Comparison of ENCODE assay signal across 8 cellular contexts in the genomic region with DNA sequence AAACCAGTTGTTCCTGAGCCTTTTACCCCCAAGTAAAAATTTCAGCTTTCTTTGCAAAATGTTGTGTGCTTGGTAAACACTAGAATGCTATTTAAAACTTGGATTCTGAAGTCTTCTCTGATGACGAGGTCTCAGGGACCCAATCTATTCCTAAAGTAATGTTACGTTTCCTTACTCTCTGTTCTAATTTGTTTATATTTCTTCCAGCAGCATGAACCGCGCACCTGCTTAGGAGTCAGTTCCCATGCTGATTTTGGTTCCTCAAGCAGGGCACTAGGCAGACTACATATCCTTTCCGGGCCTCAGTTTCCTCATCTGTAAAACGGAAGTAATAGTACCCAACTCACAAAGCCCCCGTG. TPM values are rescaled to one million over a fixed set of nuclear protein-coding genes. Genes with fewer than 3 reads are reported as not detected.
A peak's percentile ranks its signal among the peaks of the same experiment; 100 is the strongest.
DNase-seq lines count a peak whose midpoint lies in the region; ATAC-seq and TF ChIP-seq lines count a peak whose summit lies in the region.

No MANE protein-coding gene starts in this region.

- no peak for TF ChIP-seq CTCF in astrocyte of the cerebellum (IDR thresholded peaks at IDR 0.05; ENCODE audit: low read depth, low read length, missing control alignments)
- TF ChIP-seq CTCF in lower leg skin (IDR thresholded peaks at IDR 0.05), result no peak
- TF ChIP-seq CTCF in tibial nerve (IDR thresholded peaks at IDR 0.05), result no peak

- no peaks in the 10 kb centered on the region for H3K9me3 Mint-ChIP-seq in activated T-cell treated with anti-CD3 and anti-CD28 coated beads, Interleukin-2, amount 50 U/mL, for 72 hours

- H3K9me3 ChIP-seq in tibial nerve, result no peaks in the 10 kb centered on the region

- H3K27me3 ChIP-seq in tibial nerve, result no peaks in the 10 kb centered on the region

- in situ Hi-C loops in astrocyte of the cerebellum (cut with HindIII; ENCODE audit: low sequenced_read_pairs), result loop anchor here (10.0 kb wide), 1 partner anchor 192 kb away; no protein-coding TSS in a partner anchor

- H3K36me3 ChIP-seq in tibial nerve, result peaks cover 0 to 9% (median 0%) of the 10 kb centered on the region in 3 donors

- peak overlapping the region; percentile 87 for H3K27ac Mint-ChIP-seq in activated T-cell treated with anti-CD3 and anti-CD28 coated beads, Interleukin-2, amount 50 U/mL, for 72 hours

- TF ChIP-seq EP300 in tibial nerve (IDR thresholded peaks at IDR 0.05), result no peak

- peaks cover 0 to 49% (median 26%) of the 10 kb centered on the region in 4 donors for H3K4me1 ChIP-seq in tibial nerve

- H3K27ac ChIP-seq in tibial nerve, result peak overlapping the region; percentile 67 to 94 (median 86)

- no peak for DNase-seq in activated T-cell treated with anti-CD3 and anti-CD28 coated beads, Interleukin-2, amount 50 U/mL, for 72 hours
- DNase-seq in activated T-cell treated with anti-CD3 and anti-CD28 coated beads for 4 hours (no peak), astrocyte of the cerebellum (ENCODE audit: low read depth) (no peak), lower leg skin (ENCODE audit: low spot score in 2 of 2) (no peak), tibial nerve (ENCODE audit: low spot score in 2 of 2) (no peak), ureter (ENCODE audit: low spot score) (no peak), HPDE6-E6E7 (ENCODE audit: extremely low spot score) (no peak)
- no peak for DNase-seq in effector CD4-positive, alpha-beta T cell

- 33% methylated on average over 7 of the region's 7 CpGs for WGBS in lower leg skin, 2 donors
- 49 to 52% methylated on average over 7 of the region's 7 CpGs for WGBS in tibial nerve, 2 donors

- H3K27me3 Mint-ChIP-seq in activated T-cell treated with anti-CD3 and anti-CD28 coated beads, Interleukin-2, amount 50 U/mL, for 72 hours (ENCODE audit: low read depth), result no peaks in the 10 kb centered on the region

- H3K4me3 ChIP-seq in astrocyte of the cerebellum (ENCODE audit: low read depth, low read length) (peak overlapping the region; percentile 71), lower leg skin (ENCODE audit: low read depth, poor library complexity, severe bottlenecking) (peak overlapping the region; percentile 30), tibial nerve (peak overlapping the region; percentile 46 to 89 (median 74))

- intact Hi-C loops in lower leg skin (cut with DNase I; ENCODE audit: low total_unique reads), result no loop called here

- H3K4me3 Mint-ChIP-seq in activated T-cell treated with anti-CD3 and anti-CD28 coated beads, Interleukin-2, amount 50 U/mL, for 72 hours, result peak overlapping the region; percentile 90 to 92

- H3K36me3 Mint-ChIP-seq in activated T-cell treated with anti-CD3 and anti-CD28 coated beads, Interleukin-2, amount 50 U/mL, for 72 hours (ENCODE audit: insufficient read depth in 2 of 2), result peaks cover 2 to 10% of the 10 kb centered on the region in 2 donors

- H3K4me1 Mint-ChIP-seq in activated T-cell treated with anti-CD3 and anti-CD28 coated beads, Interleukin-2, amount 50 U/mL, for 72 hours (ENCODE audit: low read depth), result peaks cover 54% of the 10 kb centered on the region

- TF ChIP-seq POLR2A in lower leg skin (IDR thresholded peaks at IDR 0.05), result no peak
- no peak for TF ChIP-seq POLR2A in tibial nerve (IDR thresholded peaks at IDR 0.05)

- ATAC-seq in activated T-cell treated with anti-CD3 and anti-CD28 coated beads, Interleukin-2, amount 50 U/mL, for 72 hours (replicated peaks in 1 of 2), result no peak

RNA-seq across cellular contexts. Expression of a gene that starts 0.9 kb away (rescaled TPM):
- total RNA-seq in activated T-cell treated with anti-CD3 and anti-CD28 coated beads, Interleukin-2, amount 50 U/mL, for 72 hours, result 10 to 100 TPM in 1 of 2 donors, 1 to 10 TPM in 1; 8.1 to 13.1 TPM
- total RNA-seq in lower leg skin (10 to 100 TPM; 16.5 to 25.8 (median 22.1) TPM), tibial nerve (10 to 100 TPM; 31.2 to 42.0 (median 35.3) TPM), ureter (74.4 TPM)

RNA-seq across cellular contexts. Expression of a gene that starts 43.8 kb away (rescaled TPM):
- not detected for total RNA-seq in activated T-cell treated with anti-CD3 and anti-CD28 coated beads, Interleukin-2, amount 50 U/mL, for 72 hours
- total RNA-seq in lower leg skin (under 1 TPM in 1 of 4 donors, not detected in 3; 0.38 TPM), tibial nerve (not detected), ureter (not detected)

RNA-seq across cellular contexts. Expression of a gene that starts 53.2 kb away (rescaled TPM):
- 10 to 100 TPM; 69.2 to 79.1 TPM for total RNA-seq in activated T-cell treated with anti-CD3 and anti-CD28 coated beads, Interleukin-2, amount 50 U/mL, for 72 hours
- total RNA-seq in lower leg skin, result 100 to 1,000 TPM; 317 to 562 (median 451) TPM
- total RNA-seq in tibial nerve, result 10 to 100 TPM in 2 of 4 donors, 1 to 10 TPM in 2; 3.6 to 19.2 (median 9.2) TPM
- total RNA-seq in ureter, result 15.0 TPM
